8 cellular contexts compared by ENCODE assay signal in the genomic region with DNA sequence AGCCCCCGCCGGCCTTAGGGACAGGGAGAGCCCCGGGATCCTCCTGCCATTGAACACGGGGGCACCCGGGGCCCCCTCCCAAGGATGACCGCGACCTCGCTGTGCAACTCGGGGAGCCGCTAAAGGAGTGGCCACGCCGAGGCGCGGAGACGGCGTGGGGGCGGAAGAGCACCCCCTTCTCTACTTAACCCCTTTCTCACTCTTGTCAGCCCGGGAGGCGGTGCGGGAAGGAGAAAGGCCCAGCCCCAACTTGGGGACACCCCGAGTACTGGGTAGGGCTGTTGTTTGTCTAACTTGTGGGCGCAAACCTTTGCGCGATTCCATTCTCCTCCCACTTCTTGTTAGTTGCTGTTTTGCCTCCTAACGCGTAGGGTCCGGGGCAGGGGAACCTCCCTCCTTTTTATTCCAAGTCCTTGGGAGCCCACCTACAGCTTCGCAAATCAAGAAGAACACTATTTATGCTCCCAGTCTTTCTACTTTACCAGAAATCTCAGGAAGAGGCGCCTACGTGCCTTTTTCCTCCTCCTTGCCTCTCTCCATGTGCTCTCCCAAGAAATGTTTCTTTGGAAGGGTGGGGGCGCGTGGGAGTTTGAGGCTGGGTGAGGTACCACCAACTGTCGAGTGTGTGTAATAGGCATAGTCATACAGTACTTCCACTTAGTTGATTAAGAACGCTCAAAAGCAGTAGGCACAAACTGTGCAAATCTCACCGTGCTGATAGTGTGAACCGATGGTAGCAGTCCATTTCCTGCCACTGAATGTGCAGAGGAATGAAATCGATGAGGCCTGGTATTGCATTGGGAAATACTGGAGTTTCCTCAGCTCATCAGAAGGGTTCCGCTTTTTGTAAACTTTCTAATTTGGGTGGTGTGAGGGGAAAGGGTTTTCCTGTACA. TPM values are rescaled to one million over a fixed set of nuclear protein-coding genes. Genes with fewer than 3 reads are reported as not detected.
DNase-seq lines count a peak whose midpoint lies in the region; ATAC-seq, FAIRE-seq and TF ChIP-seq lines count a peak whose summit lies in the region.

No MANE protein-coding gene starts in this region.

- DNase-seq in A172 (ENCODE audit: low spot score) (peak; percentile 2), astrocyte of the cerebellum (ENCODE audit: low read depth) (no peak), small intestine (peak; percentile 41), NCI-H146 treated with DMSO at 0.1 percent for 48 hours (lab: John Stamatoyannopoulos, UW; ENCODE audit: unreplicated experiment) (no peak)

- in situ Hi-C loops in astrocyte of the cerebellum (cut with HindIII; ENCODE audit: low sequenced_read_pairs), result no loop called here

- H3K9me3 ChIP-seq in iPS-20b (ENCODE audit: insufficient read depth, low read depth, low read length), result no peaks in the 10 kb centered on the region
- H3K9me3 ChIP-seq in small intestine (ENCODE audit: control insufficient read depth, low read depth), result no peaks in the 10 kb centered on the region

- no peaks in the 10 kb centered on the region for H3K36me3 ChIP-seq in iPS-20b (ENCODE audit: insufficient read depth, low read depth, low read length)
- no peaks in the 10 kb centered on the region for H3K36me3 ChIP-seq in small intestine (ENCODE audit: control insufficient read depth in 2 of 2, insufficient read depth in 2 of 2, low read length in 2 of 2)

- H3K27ac ChIP-seq in iPS-20b (ENCODE audit: low read length), result no peak overlapping the region
- peak overlapping the region; percentile 73 to 92 for H3K27ac ChIP-seq in small intestine (ENCODE audit: low read depth in 1 of 2, low read length in 1 of 2)

- 1 to 17% (median 5%) methylated on average over 36 to 38 of the region's 38 CpGs for WGBS in small intestine, 3 donors

- peaks cover 5% of the 10 kb centered on the region; the same call in 1 of the 2 replicates for H3K4me1 ChIP-seq in iPS-20b (ENCODE audit: insufficient read depth, low read length)
- no peaks in the 10 kb centered on the region for H3K4me1 ChIP-seq in small intestine (ENCODE audit: control insufficient read depth in 2 of 2, insufficient read depth in 1 of 2, low read depth in 1 of 2, low read length in 1 of 2)

- TF ChIP-seq CTCF in astrocyte of the cerebellum (IDR thresholded peaks at IDR 0.05; ENCODE audit: low read depth, low read length, missing control alignments), result no peak

- peak overlapping the region; percentile 68; the same call in 1 of the 2 replicates for H3K9ac ChIP-seq in iPS-20b (ENCODE audit: low read depth, low read length)

- H3K27me3 ChIP-seq in iPS-20b (ENCODE audit: insufficient read depth, low read length), result peaks cover 7% of the 10 kb centered on the region; the same call in 1 of the 2 replicates
- H3K27me3 ChIP-seq in small intestine (ENCODE audit: control insufficient read depth in 2 of 2, insufficient read depth in 2 of 2, low read length in 2 of 2), result no peaks in the 10 kb centered on the region

- ATAC-seq in GM18909 (IDR thresholded peaks at IDR 0.05; ENCODE audit: poor library complexity, unreplicated experiment) (peak; percentile 37), HG03159 (IDR thresholded peaks at IDR 0.05; ENCODE audit: unreplicated experiment) (peak; percentile 33), SK-N-SH treated with all-trans-retinoic acid at 6 μM for 48 hours (peak; percentile 63)

- no peak for FAIRE-seq in small intestine (lab: Jason Lieb, UNC)

- peak overlapping the region; percentile 66 for H3K4me3 ChIP-seq in astrocyte of the cerebellum (ENCODE audit: low read depth, low read length)
- H3K4me3 ChIP-seq in iPS-20b (ENCODE audit: low read length), result peak overlapping the region; percentile 79
- peak overlapping the region; percentile 66 to 72 for H3K4me3 ChIP-seq in small intestine (ENCODE audit: low read depth in 1 of 2, low read length in 2 of 2)

TF ChIP-seq in SK-N-SH treated with all-trans-retinoic acid at 6 μM for 48 hours, 23 proteins besides CTCF, POLR2A, EP300 and RAD21:
- no peak for TF ChIP-seq ZNF565 (CRISPR knock-in tag; conservative IDR thresholded peaks at IDR 0.05; ENCODE audit: low read depth)
- TF ChIP-seq ZNF70 (CRISPR knock-in tag; IDR thresholded peaks at IDR 0.05), result no peak
- TF ChIP-seq ZNF8 (CRISPR knock-in tag; IDR thresholded peaks at IDR 0.05), result no peak
- TF ChIP-seq, protein P1, sequence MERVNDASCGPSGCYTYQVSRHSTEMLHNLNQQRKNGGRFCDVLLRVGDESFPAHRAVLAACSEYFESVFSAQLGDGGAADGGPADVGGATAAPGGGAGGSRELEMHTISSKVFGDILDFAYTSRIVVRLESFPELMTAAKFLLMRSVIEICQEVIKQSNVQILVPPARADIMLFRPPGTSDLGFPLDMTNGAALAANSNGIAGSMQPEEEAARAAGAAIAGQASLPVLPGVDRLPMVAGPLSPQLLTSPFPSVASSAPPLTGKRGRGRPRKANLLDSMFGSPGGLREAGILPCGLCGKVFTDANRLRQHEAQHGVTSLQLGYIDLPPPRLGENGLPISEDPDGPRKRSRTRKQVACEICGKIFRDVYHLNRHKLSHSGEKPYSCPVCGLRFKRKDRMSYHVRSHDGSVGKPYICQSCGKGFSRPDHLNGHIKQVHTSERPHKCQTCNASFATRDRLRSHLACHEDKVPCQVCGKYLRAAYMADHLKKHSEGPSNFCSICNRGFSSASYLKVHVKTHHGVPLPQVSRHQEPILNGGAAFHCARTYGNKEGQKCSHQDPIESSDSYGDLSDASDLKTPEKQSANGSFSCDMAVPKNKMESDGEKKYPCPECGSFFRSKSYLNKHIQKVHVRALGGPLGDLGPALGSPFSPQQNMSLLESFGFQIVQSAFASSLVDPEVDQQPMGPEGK (CRISPR knock-in tag; IDR thresholded peaks at IDR 0.05; ENCODE audit: borderline replicate concordance), result 0 out of 2 replicates have a peak, but pooled peaks have one; percentile 11
TF ChIP-seq in SK-N-SH treated with all-trans-retinoic acid at 6 μM for 48 hours: peak in this region for 1.

RNA-seq across cellular contexts. Expression of a gene that starts 0.8 kb away (rescaled TPM):
- total RNA-seq in A172 (2014; rRNA removed; shearing (Covaris generic)), result 3.9 and 4.7 TPM in 2 replicates
- polyA plus RNA-seq in small intestine, result 1 to 10 TPM; 5.1 to 6.3 (median 6.0) TPM

Comparison
In these comparisons a context has a peak if more than half of its experiments do, and no peak if none do; other contexts are left out.
1. DNase-seq: peak in A172 (single experiment) and small intestine (single experiment); none in astrocyte of the cerebellum (single experiment) and NCI-H146 treated with DMSO at 0.1 percent for 48 hours (single experiment).
2. Peak in every context shown above with its lines, with median percentiles within 50 percentile points of each other: ATAC-seq and H3K4me3 ChIP-seq.